In the genomic region with DNA sequence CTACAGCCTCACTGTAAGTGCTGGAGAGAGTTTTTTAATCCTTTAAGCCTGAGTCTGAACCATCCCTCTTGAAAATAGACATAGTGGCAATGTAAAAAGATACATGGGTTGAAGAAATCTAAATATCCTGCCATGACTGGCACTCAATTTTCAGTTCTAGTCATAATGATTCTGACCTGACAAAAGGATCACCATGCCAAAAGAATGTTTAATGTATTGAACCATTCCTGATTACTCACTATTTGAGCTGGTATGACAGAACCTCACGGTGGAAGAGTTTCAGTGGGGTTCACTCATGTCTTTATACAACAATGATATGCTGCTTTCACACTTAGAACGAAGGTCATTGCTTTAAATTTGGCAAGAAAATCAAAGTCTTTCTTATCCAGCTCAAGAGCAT, we compare ENCODE assay signal across 11 cellular contexts.
A peak's percentile ranks its signal among the peaks of the same experiment; 100 is the strongest.
DNase-seq lines count a peak whose midpoint lies in the region; ATAC-seq and TF ChIP-seq lines count a peak whose summit lies in the region.
"Had no signal": no experiment of that assay in that cellular context is flagged by ENCODE, and none has a peak within 500 bp of the region (broad histone marks: within the 10 kb centered on the region; RNA-seq: fewer than 3 reads in every experiment).

No MANE protein-coding gene starts in this region.

- no peaks in the 10 kb centered on the region for H3K9me3 Mint-ChIP-seq in CD4-positive, alpha-beta T cell
- H3K9me3 Mint-ChIP-seq in activated T-helper 2 cell treated with anti-CD3 and anti-CD28 coated beads, Interferon-gamma antibody, Interleukin-2, Interleukin-4, amounts not matched to agents 10 μg/mL and 5 μg/mL and 100 μg/mL, durations not matched to agents 14 hours and 24 hours and 36 hours, result no peaks in the 10 kb centered on the region
- no peaks in the 10 kb centered on the region for H3K9me3 Mint-ChIP-seq in naive thymus-derived CD4-positive, alpha-beta T cell
- H3K9me3 Mint-ChIP-seq in endothelial cell (ENCODE audit: unreplicated experiment), result no peaks in the 10 kb centered on the region

- H3K27ac Mint-ChIP-seq in CD4-positive, alpha-beta T cell, result peak overlapping the region; percentile 94
- H3K27ac Mint-ChIP-seq in activated T-helper 2 cell treated with anti-CD3 and anti-CD28 coated beads, Interferon-gamma antibody, Interleukin-2, Interleukin-4, amounts not matched to agents 10 μg/mL and 5 μg/mL and 100 μg/mL, durations not matched to agents 14 hours and 24 hours and 36 hours, result peak overlapping the region; percentile 83
- H3K27ac Mint-ChIP-seq in naive thymus-derived CD4-positive, alpha-beta T cell, result peak overlapping the region; percentile 76 to 100 (median 91)
- H3K27ac Mint-ChIP-seq in endothelial cell (ENCODE audit: unreplicated experiment), result no peak overlapping the region

- H3K4me3 ChIP-seq in naive thymus-derived CD4-positive, alpha-beta T cell (ENCODE audit: low read length), result no peak overlapping the region
- H3K4me3 ChIP-seq: pancreas had no signal

- no peaks in the 10 kb centered on the region for H3K27me3 ChIP-seq in CD4-positive, alpha-beta T cell (ENCODE audit: control insufficient read depth, insufficient read depth, low read length)
- H3K27me3 ChIP-seq in naive thymus-derived CD4-positive, alpha-beta T cell (ENCODE audit: control insufficient read depth in 2 of 2, insufficient read depth in 2 of 2, low read length in 2 of 2), result no peaks in the 10 kb centered on the region
- H3K27me3 ChIP-seq: pancreas had no signal

- POLR2A ChIA-PET in CD4-positive, alpha-beta T cell (lab: Charles Lee), result interaction anchor here (1.6 to 10.7 kb wide), 4 partner anchors 11 to 76 kb away, joined by 5 to 323 read pairs (median 133); no protein-coding TSS in a partner anchor
- POLR2A ChIA-PET in naive thymus-derived CD4-positive, alpha-beta T cell (lab: Charles Lee), result interaction anchor here (1.2 to 10.9 kb wide), 5 partner anchors 6 to 77 kb away, joined by 3 to 200 read pairs (median 96); no protein-coding TSS in a partner anchor

- peak overlapping the region; percentile 43 for H3K27ac ChIP-seq in CD4-positive, alpha-beta T cell (ENCODE audit: low read depth, low read length)
- peak overlapping the region; percentile 66 for H3K27ac ChIP-seq in naive thymus-derived CD4-positive, alpha-beta T cell (ENCODE audit: low read depth, low read length)
- H3K27ac ChIP-seq: C4-2B had no signal

- no peaks in the 10 kb centered on the region for H3K27me3 Mint-ChIP-seq in CD4-positive, alpha-beta T cell
- H3K27me3 Mint-ChIP-seq in activated T-helper 2 cell treated with anti-CD3 and anti-CD28 coated beads, Interferon-gamma antibody, Interleukin-2, Interleukin-4, amounts not matched to agents 10 μg/mL and 5 μg/mL and 100 μg/mL, durations not matched to agents 14 hours and 24 hours and 36 hours (ENCODE audit: low read depth), result no peaks in the 10 kb centered on the region
- H3K27me3 Mint-ChIP-seq in naive thymus-derived CD4-positive, alpha-beta T cell, result no peaks in the 10 kb centered on the region
- H3K27me3 Mint-ChIP-seq in endothelial cell (ENCODE audit: unreplicated experiment), result no peaks in the 10 kb centered on the region

- TF ChIP-seq CTCF in CD4-positive, alpha-beta T cell (IDR thresholded peaks at IDR 0.05), result no peak
- TF ChIP-seq CTCF in endothelial cell (IDR thresholded peaks at IDR 0.05; ENCODE audit: unreplicated experiment), result no peak

- peak overlapping the region; percentile 69 for H3K4me3 Mint-ChIP-seq in CD4-positive, alpha-beta T cell
- no peak overlapping the region for H3K4me3 Mint-ChIP-seq in activated T-helper 2 cell treated with anti-CD3 and anti-CD28 coated beads, Interferon-gamma antibody, Interleukin-2, Interleukin-4, amounts not matched to agents 10 μg/mL and 5 μg/mL and 100 μg/mL, durations not matched to agents 14 hours and 24 hours and 36 hours (ENCODE audit: low read depth)
- peak overlapping the region; percentile 21 to 78 (median 67) for H3K4me3 Mint-ChIP-seq in naive thymus-derived CD4-positive, alpha-beta T cell
- H3K4me3 Mint-ChIP-seq in endothelial cell (ENCODE audit: unreplicated experiment), result no peak overlapping the region

- H3K9me3 ChIP-seq in CD4-positive, alpha-beta T cell (ENCODE audit: control insufficient read depth, low read length), result no peaks in the 10 kb centered on the region
- no peaks in the 10 kb centered on the region for H3K9me3 ChIP-seq in naive thymus-derived CD4-positive, alpha-beta T cell (ENCODE audit: control insufficient read depth in 2 of 3, low read length in 3 of 3)
- H3K9me3 ChIP-seq: pancreas had no signal

- ATAC-seq in CD4-positive, alpha-beta T cell (ENCODE audit: poor library complexity), result no peak
- ATAC-seq in naive thymus-derived CD4-positive, alpha-beta T cell, result no peak

- peaks cover 96% of the 10 kb centered on the region for H3K4me1 Mint-ChIP-seq in CD4-positive, alpha-beta T cell (ENCODE audit: low read depth)
- H3K4me1 Mint-ChIP-seq in activated T-helper 2 cell treated with anti-CD3 and anti-CD28 coated beads, Interferon-gamma antibody, Interleukin-2, Interleukin-4, amounts not matched to agents 10 μg/mL and 5 μg/mL and 100 μg/mL, durations not matched to agents 14 hours and 24 hours and 36 hours (ENCODE audit: low read depth), result peaks cover 90% of the 10 kb centered on the region
- peaks cover 47 to 100% (median 97%) of the 10 kb centered on the region in 7 donors for H3K4me1 Mint-ChIP-seq in naive thymus-derived CD4-positive, alpha-beta T cell
- H3K4me1 Mint-ChIP-seq in endothelial cell (ENCODE audit: unreplicated experiment), result peaks cover 35% of the 10 kb centered on the region

- DNase-seq in CD4-positive, alpha-beta T cell, result no peak
- DNase-seq in HCEC 1CT (peak; percentile 60), endothelial cell (ENCODE audit: low spot score) (no peak), DMS 273 treated with DMSO at 0.1 percent for 48 hours (lab: John Stamatoyannopoulos, UW) (no peak), iPS-NIHi11 (ENCODE audit: low spot score) (no peak), kidney glomerular epithelial cell (lab: John Stamatoyannopoulos, UW) (no peak)
- DNase-seq in activated T-helper 2 cell treated with anti-CD3 and anti-CD28 coated beads, Interferon-gamma antibody, Interleukin-2, Interleukin-4, amounts not matched to agents 10 μg/mL and 5 μg/mL and 100 μg/mL, durations not matched to agents 14 hours and 24 hours and 36 hours (ENCODE audit: low spot score), result no peak
- no peak for DNase-seq in naive thymus-derived CD4-positive, alpha-beta T cell
- DNase-seq: amygdala, pancreas had no signal

- H3K4me1 ChIP-seq in naive thymus-derived CD4-positive, alpha-beta T cell (ENCODE audit: control insufficient read depth in 2 of 2, insufficient read depth in 2 of 2, low read length in 2 of 2), result peaks cover 94 to 95% of the 10 kb centered on the region in 2 donors

- intact Hi-C loops in CD4-positive, alpha-beta T cell (cut with DNase I, micrococcal nuclease), result loop anchor here in 1 of 2 experiments (2.0 kb wide), 1 partner anchor 51 kb away; no protein-coding TSS in a partner anchor
- intact Hi-C loops in activated T-helper 2 cell treated with anti-CD3 and anti-CD28 coated beads, Interferon-gamma antibody, Interleukin-2, Interleukin-4, amounts not matched to agents 10 μg/mL and 5 μg/mL and 100 μg/mL, durations not matched to agents 14 hours and 24 hours and 36 hours (cut with micrococcal nuclease), result loop anchor here (1.0 to 10.0 kb wide), 8 partner anchors 8 to 693 kb away; no protein-coding TSS in a partner anchor
- intact Hi-C loops in naive thymus-derived CD4-positive, alpha-beta T cell (cut with micrococcal nuclease), result no loop called here

- no peaks in the 10 kb centered on the region for H3K36me3 Mint-ChIP-seq in CD4-positive, alpha-beta T cell (ENCODE audit: low read depth)
- peaks cover 39% of the 10 kb centered on the region for H3K36me3 Mint-ChIP-seq in activated T-helper 2 cell treated with anti-CD3 and anti-CD28 coated beads, Interferon-gamma antibody, Interleukin-2, Interleukin-4, amounts not matched to agents 10 μg/mL and 5 μg/mL and 100 μg/mL, durations not matched to agents 14 hours and 24 hours and 36 hours (ENCODE audit: low read depth)
- H3K36me3 Mint-ChIP-seq in naive thymus-derived CD4-positive, alpha-beta T cell, result peaks cover 4 to 14% (median 6%) of the 10 kb centered on the region in 5 donors
- no peaks in the 10 kb centered on the region for H3K36me3 Mint-ChIP-seq in endothelial cell (ENCODE audit: low read depth, unreplicated experiment)

- H3K36me3 ChIP-seq in naive thymus-derived CD4-positive, alpha-beta T cell (ENCODE audit: control insufficient read depth in 2 of 3, insufficient read depth in 3 of 3, low read length in 3 of 3), result no peaks in the 10 kb centered on the region
- H3K36me3 ChIP-seq: pancreas had no signal

- CTCF ChIA-PET in CD4-positive, alpha-beta T cell (lab: Charles Lee), result interaction anchor here (1.0 kb wide), 1 partner anchor 92 kb away, joined by 3 read pairs; no protein-coding TSS in a partner anchor
- CTCF ChIA-PET in naive thymus-derived CD4-positive, alpha-beta T cell (lab: Charles Lee), result no interaction called here

Comparison
In these comparisons a context has a peak if more than half of its experiments do, and no peak if none do; other contexts are left out.
1. H3K4me3 Mint-ChIP-seq: peak in CD4-positive, alpha-beta T cell (single experiment) and naive thymus-derived CD4-positive, alpha-beta T cell (10 of 10); none in activated T-helper 2 cell treated with anti-CD3 and anti-CD28 coated beads, Interferon-gamma antibody, Interleukin-2, Interleukin-4, amounts not matched to agents 10 μg/mL and 5 μg/mL and 100 μg/mL, durations not matched to agents 14 hours and 24 hours and 36 hours (single experiment) and endothelial cell (single experiment).